8 cellular contexts compared by ENCODE assay signal in genomic region chr14:77037338-77037782, GRCh38. TPM values are rescaled to one million over a fixed set of nuclear protein-coding genes. Genes with fewer than 3 reads are reported as not detected.
A peak's percentile ranks its signal among the peaks of the same experiment; 100 is the strongest.
DNase-seq lines count a peak whose midpoint lies in the region; ATAC-seq and TF ChIP-seq lines count a peak whose summit lies in the region.

No MANE protein-coding gene starts in this region.

- no peak overlapping the region for H3K4me3 ChIP-seq in SJSA1
- H3K4me3 ChIP-seq in iPS-15b (ENCODE audit: low read depth, low read length) = peak overlapping the region; percentile 31
- no peak overlapping the region for H3K4me3 ChIP-seq in suprapubic skin

- WGBS in suprapubic skin = 69% methylated on average over 10 of the region's 10 CpGs

- no peak for ATAC-seq in GM21619 (IDR thresholded peaks at IDR 0.05; ENCODE audit: unreplicated experiment)

- H3K4me1 ChIP-seq in SJSA1 (replicated peaks) (peaks cover 80% of the 10 kb centered on the region), iPS-15b (ENCODE audit: control insufficient read depth, insufficient read depth, low read length) (peaks cover 45% of the 10 kb centered on the region), suprapubic skin (peaks cover 96% of the 10 kb centered on the region)

- H3K9me3 Mint-ChIP-seq in activated CD4-positive, alpha-beta T cell treated with anti-CD3 and anti-CD28 coated beads, Interleukin-2, amount 10 ng/mL, durations not matched to agents 24 days and 14 days = no peaks in the 10 kb centered on the region

- TF ChIP-seq CTCF in suprapubic skin (IDR thresholded peaks at IDR 0.05) = no peak

- peaks cover 75% of the 10 kb centered on the region for H3K4me1 Mint-ChIP-seq in activated CD4-positive, alpha-beta T cell treated with anti-CD3 and anti-CD28 coated beads, Interleukin-2, amount 10 ng/mL, durations not matched to agents 24 days and 14 days

- H3K27ac Mint-ChIP-seq in activated CD4-positive, alpha-beta T cell treated with anti-CD3 and anti-CD28 coated beads, Interleukin-2, amount 10 ng/mL, durations not matched to agents 24 days and 14 days = peak overlapping the region; percentile 88

- H3K9me3 ChIP-seq in SJSA1 (replicated peaks) (no peaks in the 10 kb centered on the region), iPS-15b (ENCODE audit: control insufficient read depth, insufficient read depth, low read length) (no peaks in the 10 kb centered on the region), suprapubic skin (no peaks in the 10 kb centered on the region)

- TF ChIP-seq EP300 in suprapubic skin (IDR thresholded peaks at IDR 0.05) = no peak

- no peaks in the 10 kb centered on the region for H3K27me3 Mint-ChIP-seq in activated CD4-positive, alpha-beta T cell treated with anti-CD3 and anti-CD28 coated beads, Interleukin-2, amount 10 ng/mL, durations not matched to agents 24 days and 14 days

- no peaks in the 10 kb centered on the region for H3K27me3 ChIP-seq in SJSA1 (replicated peaks)
- peaks cover 3% of the 10 kb centered on the region for H3K27me3 ChIP-seq in iPS-15b (ENCODE audit: control insufficient read depth, insufficient read depth, low read length)
- no peaks in the 10 kb centered on the region for H3K27me3 ChIP-seq in suprapubic skin

- no peak for TF ChIP-seq POLR2A in suprapubic skin (IDR thresholded peaks at IDR 0.05)

- peak overlapping the region; percentile 78 for H3K27ac ChIP-seq in SJSA1
- peak overlapping the region; percentile 96 for H3K27ac ChIP-seq in suprapubic skin

- no peaks in the 10 kb centered on the region for H3K36me3 ChIP-seq in SJSA1
- H3K36me3 ChIP-seq in iPS-15b (ENCODE audit: control insufficient read depth, insufficient read depth, low read length) = no peaks in the 10 kb centered on the region
- H3K36me3 ChIP-seq in suprapubic skin = no peaks in the 10 kb centered on the region

- intact Hi-C loops in activated CD4-positive, alpha-beta T cell treated with anti-CD3 and anti-CD28 coated beads, Interleukin-2, amount 10 ng/mL, durations not matched to agents 24 days and 14 days (cut with micrococcal nuclease) = no loop called here
- intact Hi-C loops in posterior vena cava (cut with DNase I) = no loop called here

- peak overlapping the region; percentile 72 for H3K4me3 Mint-ChIP-seq in activated CD4-positive, alpha-beta T cell treated with anti-CD3 and anti-CD28 coated beads, Interleukin-2, amount 10 ng/mL, durations not matched to agents 24 days and 14 days

- no peak for DNase-seq in activated CD4-positive, alpha-beta T cell treated with anti-CD3 and anti-CD28 coated beads, Interleukin-2, amount 10 ng/mL, durations not matched to agents 24 days and 14 days
- no peak for DNase-seq in activated CD4-positive, alpha-beta T cell treated with anti-CD3 and anti-CD28 coated beads for 48 hours
- DNase-seq in SJSA1 (ENCODE audit: low read depth in 1 of 2, low spot score in 2 of 2) = no peak
- DNase-seq in suprapubic skin (ENCODE audit: low spot score in 2 of 2) = no peak
- DNase-seq in posterior vena cava (ENCODE audit: low spot score) = no peak
- no peak for DNase-seq in NCI-H524 (lab: John Stamatoyannopoulos, UW)

- no peaks in the 10 kb centered on the region for H3K36me3 Mint-ChIP-seq in activated CD4-positive, alpha-beta T cell treated with anti-CD3 and anti-CD28 coated beads, Interleukin-2, amount 10 ng/mL, durations not matched to agents 24 days and 14 days (ENCODE audit: low read depth)

- no peak overlapping the region for H3K9ac ChIP-seq in iPS-15b (ENCODE audit: low read depth, low read length)

RNA-seq across cellular contexts. Expression of gene IRF2BPL, which starts 8.9 kb away (rescaled TPM):
- total RNA-seq in activated CD4-positive, alpha-beta T cell treated with anti-CD3 and anti-CD28 coated beads, Interleukin-2, amount 10 ng/mL, durations not matched to agents 24 days and 14 days = 32.8 and 34.8 TPM in 2 replicates
- 9.8 and 16.4 TPM in 2 replicates for total RNA-seq in SJSA1 (2014; rRNA removed; shearing (Covaris generic))
- total RNA-seq in suprapubic skin = 10 to 100 TPM; 44.7 to 72.7 (median 65.6) TPM
- 10 to 100 TPM; 35.7 to 43.3 TPM for total RNA-seq in posterior vena cava
